1 cellular context compared by ENCODE assay signal in genomic region chr18:76875390-76876330, GRCh38.
TF ChIP-seq lines count a peak whose summit lies in the region.

No MANE protein-coding gene starts in this region.

TF ChIP-seq in GM12878, 131 proteins besides CTCF, POLR2A, EP300 and RAD21 (continued from another document):
- TF ChIP-seq, protein P1, sequence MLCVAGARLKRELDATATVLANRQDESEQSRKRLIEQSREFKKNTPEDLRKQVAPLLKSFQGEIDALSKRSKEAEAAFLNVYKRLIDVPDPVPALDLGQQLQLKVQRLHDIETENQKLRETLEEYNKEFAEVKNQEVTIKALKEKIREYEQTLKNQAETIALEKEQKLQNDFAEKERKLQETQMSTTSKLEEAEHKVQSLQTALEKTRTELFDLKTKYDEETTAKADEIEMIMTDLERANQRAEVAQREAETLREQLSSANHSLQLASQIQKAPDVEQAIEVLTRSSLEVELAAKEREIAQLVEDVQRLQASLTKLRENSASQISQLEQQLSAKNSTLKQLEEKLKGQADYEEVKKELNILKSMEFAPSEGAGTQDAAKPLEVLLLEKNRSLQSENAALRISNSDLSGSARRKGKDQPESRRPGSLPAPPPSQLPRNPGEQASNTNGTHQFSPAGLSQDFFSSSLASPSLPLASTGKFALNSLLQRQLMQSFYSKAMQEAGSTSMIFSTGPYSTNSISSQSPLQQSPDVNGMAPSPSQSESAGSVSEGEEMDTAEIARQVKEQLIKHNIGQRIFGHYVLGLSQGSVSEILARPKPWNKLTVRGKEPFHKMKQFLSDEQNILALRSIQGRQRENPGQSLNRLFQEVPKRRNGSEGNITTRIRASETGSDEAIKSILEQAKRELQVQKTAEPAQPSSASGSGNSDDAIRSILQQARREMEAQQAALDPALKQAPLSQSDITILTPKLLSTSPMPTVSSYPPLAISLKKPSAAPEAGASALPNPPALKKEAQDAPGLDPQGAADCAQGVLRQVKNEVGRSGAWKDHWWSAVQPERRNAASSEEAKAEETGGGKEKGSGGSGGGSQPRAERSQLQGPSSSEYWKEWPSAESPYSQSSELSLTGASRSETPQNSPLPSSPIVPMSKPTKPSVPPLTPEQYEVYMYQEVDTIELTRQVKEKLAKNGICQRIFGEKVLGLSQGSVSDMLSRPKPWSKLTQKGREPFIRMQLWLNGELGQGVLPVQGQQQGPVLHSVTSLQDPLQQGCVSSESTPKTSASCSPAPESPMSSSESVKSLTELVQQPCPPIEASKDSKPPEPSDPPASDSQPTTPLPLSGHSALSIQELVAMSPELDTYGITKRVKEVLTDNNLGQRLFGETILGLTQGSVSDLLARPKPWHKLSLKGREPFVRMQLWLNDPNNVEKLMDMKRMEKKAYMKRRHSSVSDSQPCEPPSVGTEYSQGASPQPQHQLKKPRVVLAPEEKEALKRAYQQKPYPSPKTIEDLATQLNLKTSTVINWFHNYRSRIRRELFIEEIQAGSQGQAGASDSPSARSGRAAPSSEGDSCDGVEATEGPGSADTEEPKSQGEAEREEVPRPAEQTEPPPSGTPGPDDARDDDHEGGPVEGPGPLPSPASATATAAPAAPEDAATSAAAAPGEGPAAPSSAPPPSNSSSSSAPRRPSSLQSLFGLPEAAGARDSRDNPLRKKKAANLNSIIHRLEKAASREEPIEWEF (IDR thresholded peaks at IDR 0.05; ENCODE audit: insufficient replicate concordance, low read depth, low read length) = no peak
